In genomic region chr6:111739257-111739696, GRCh38 we compare ENCODE assay signal across 12 cellular contexts.
A peak's percentile ranks its signal among the peaks of the same experiment; 100 is the strongest.
DNase-seq lines count a peak whose midpoint lies in the region; ATAC-seq and TF ChIP-seq lines count a peak whose summit lies in the region.
"Had no signal": no experiment of that assay in that cellular context is flagged by ENCODE, and none has a peak within 500 bp of the region (broad histone marks: within the 10 kb centered on the region; RNA-seq: fewer than 3 reads in every experiment).

No MANE protein-coding gene starts in this region.

- peaks cover 37 to 98% (median 43%) of the 10 kb centered on the region in 3 donors for H3K36me3 Mint-ChIP-seq in CD8-positive, alpha-beta memory T cell
- H3K36me3 Mint-ChIP-seq in naive B cell, result no peaks in the 10 kb centered on the region

- no peaks in the 10 kb centered on the region for H4K20me1 ChIP-seq in OCI-LY7 (ENCODE audit: insufficient read depth, low read length)

- intact Hi-C loops in OCI-LY7 (cut with micrococcal nuclease; ENCODE audit: unreplicated experiment) (no loop called here), adrenal gland (cut with DNase I) (no loop called here)

- H3K9me3 ChIP-seq in CD8-positive, alpha-beta memory T cell (ENCODE audit: low read length), result no peaks in the 10 kb centered on the region
- H3K9me3 ChIP-seq in OCI-LY7 (ENCODE audit: low read length) (no peaks in the 10 kb centered on the region), adrenal gland (replicated peaks in 1 of 3) (no peaks in the 10 kb centered on the region)
- H3K9me3 ChIP-seq: esophagus squamous epithelium had no signal

- H3K9me3 Mint-ChIP-seq in CD8-positive, alpha-beta memory T cell, result no peaks in the 10 kb centered on the region
- H3K9me3 Mint-ChIP-seq in naive B cell, result no peaks in the 10 kb centered on the region

- H3K27me3 Mint-ChIP-seq in CD8-positive, alpha-beta memory T cell, result no peaks in the 10 kb centered on the region
- no peaks in the 10 kb centered on the region for H3K27me3 Mint-ChIP-seq in naive B cell

- no peak overlapping the region for H2AFZ ChIP-seq in OCI-LY7 (ENCODE audit: low read length)

- POLR2A ChIA-PET in CD8-positive, alpha-beta memory T cell (lab: Charles Lee), result interaction anchor here (0.9 kb wide), 1 partner anchor 24 kb away, joined by 4 read pairs; no protein-coding TSS in a partner anchor
- POLR2A ChIA-PET in OCI-LY7 (lab: Charles Lee), result interaction anchor here (0.9 kb wide), 1 partner anchor 12 kb away, joined by 3 read pairs; no protein-coding TSS in a partner anchor

- no peaks in the 10 kb centered on the region for H3K79me2 ChIP-seq in OCI-LY7 (ENCODE audit: insufficient read depth, low read depth, low read length)

- no peaks in the 10 kb centered on the region for H3K27me3 ChIP-seq in CD8-positive, alpha-beta memory T cell (ENCODE audit: insufficient read depth, low read length, poor library complexity, severe bottlenecking)
- no peaks in the 10 kb centered on the region for H3K27me3 ChIP-seq in adrenal gland
- H3K27me3 ChIP-seq: esophagus squamous epithelium had no signal

- no peaks in the 10 kb centered on the region for H3K9me2 ChIP-seq in OCI-LY7 (ENCODE audit: insufficient read depth, low read length)

- no peak overlapping the region for H3K27ac ChIP-seq in CD8-positive, alpha-beta memory T cell (ENCODE audit: low read depth, low read length)
- H3K27ac ChIP-seq in OCI-LY7 (ENCODE audit: low read depth, low read length, poor library complexity, severe bottlenecking) (no peak overlapping the region), adrenal gland (no peak overlapping the region)
- H3K27ac ChIP-seq: esophagus squamous epithelium had no signal

- peak overlapping the region; percentile 91 to 100 (median 96) for H3K27ac Mint-ChIP-seq in CD8-positive, alpha-beta memory T cell
- H3K27ac Mint-ChIP-seq in naive B cell, result peak overlapping the region in 5 of 6 donors; percentile 10 to 55 (median 48)

- no peak for TF ChIP-seq POLR2A in adrenal gland (IDR thresholded peaks at IDR 0.05)

- BruUV-seq in OCI-LY7 (replicated peaks; lab: Mats Ljungman, UMichigan), result no TSS peak

- peaks cover 99% of the 10 kb centered on the region for H3K4me1 ChIP-seq in CD8-positive, alpha-beta memory T cell (ENCODE audit: insufficient read depth, low read length)
- H3K4me1 ChIP-seq in OCI-LY7 (ENCODE audit: insufficient read depth, low read length, poor library complexity, severe bottlenecking), result peaks cover 33% of the 10 kb centered on the region
- peaks cover 0 to 10% of the 10 kb centered on the region in 2 donors for H3K4me1 ChIP-seq in adrenal gland (replicated peaks in 1 of 2)

- 56 to 83% (median 63%) methylated on average over 4 of the region's 4 CpGs for WGBS in adrenal gland, 4 donors

- peaks cover 98 to 100% (median 100%) of the 10 kb centered on the region in 3 donors for H3K4me1 Mint-ChIP-seq in CD8-positive, alpha-beta memory T cell
- H3K4me1 Mint-ChIP-seq in naive B cell, result peaks cover 41 to 66% (median 55%) of the 10 kb centered on the region in 3 donors

- DNase-seq in CD8-positive, alpha-beta memory T cell, result no peak
- DNase-seq in OCI-LY7 (ENCODE audit: low spot score), result no peak
- no peak for DNase-seq in naive B cell
- no peak for DNase-seq in GM03348 (ENCODE audit: low spot score)
- DNase-seq in stimulated activated naive CD4-positive, alpha-beta T cell treated with Interleukin-2 at 50 U/mL for 16 hours (lab: John Stamatoyannopoulos, UW), result no peak
- no peak for DNase-seq in adrenal gland
- DNase-seq: activated effector memory CD4-positive, alpha-beta T cell treated with Interleukin-2 at 50 U/mL for 16 hours; central memory CD4-positive, alpha-beta T cell; esophagus squamous epithelium; mesenchymal stem cell; NCI-H446 treated with DMSO at 0.1 percent for 48 hours had no signal

- TF ChIP-seq CTCF in OCI-LY7 (conservative IDR thresholded peaks at IDR 0.05; ENCODE audit: low read length) (no peak), adrenal gland (IDR thresholded peaks at IDR 0.05) (no peak)

- H3K36me3 ChIP-seq in CD8-positive, alpha-beta memory T cell (ENCODE audit: insufficient read depth, low read length), result no peaks in the 10 kb centered on the region
- H3K36me3 ChIP-seq in OCI-LY7 (ENCODE audit: insufficient read depth, low read length) (no peaks in the 10 kb centered on the region; the same call in 1 of the 2 replicates), adrenal gland (replicated peaks in 1 of 2) (no peaks in the 10 kb centered on the region)
- H3K36me3 ChIP-seq: esophagus squamous epithelium had no signal

- H3K4me3 ChIP-seq in CD8-positive, alpha-beta memory T cell (ENCODE audit: low read length), result no peak overlapping the region
- no peak overlapping the region for H3K4me3 ChIP-seq in OCI-LY7 (ENCODE audit: low read depth, low read length, poor library complexity, severe bottlenecking)
- H3K4me3 ChIP-seq in adrenal gland, result no peak overlapping the region
- H3K4me3 ChIP-seq: esophagus squamous epithelium had no signal

- peak; percentile 65 for ATAC-seq in GM18909 (IDR thresholded peaks at IDR 0.05; ENCODE audit: poor library complexity, unreplicated experiment)
- ATAC-seq in naive B cell (ENCODE audit: low read depth in 2 of 2), result peak; percentile 49 to 64

- CTCF ChIA-PET in CD8-positive, alpha-beta memory T cell (lab: Charles Lee), result interaction anchor here (1.3 to 2.9 kb wide), 3 partner anchors 8 to 29 kb away, joined by 3 to 7 read pairs (median 4); no protein-coding TSS in a partner anchor
- CTCF ChIA-PET in OCI-LY7 (lab: Charles Lee; ENCODE audit: unreplicated experiment), result no interaction called here

- peak overlapping the region; percentile 10; the same call in 1 of the 2 replicates for H3K4me2 ChIP-seq in OCI-LY7 (ENCODE audit: low read length)

- peak overlapping the region in 6 of 7 donors; percentile 56 to 81 (median 70) for H3K4me3 Mint-ChIP-seq in CD8-positive, alpha-beta memory T cell
- peak overlapping the region in 7 of 8 donors; percentile 42 to 86 (median 74) for H3K4me3 Mint-ChIP-seq in naive B cell
